1 cellular context compared by ENCODE assay signal in the genomic region with DNA sequence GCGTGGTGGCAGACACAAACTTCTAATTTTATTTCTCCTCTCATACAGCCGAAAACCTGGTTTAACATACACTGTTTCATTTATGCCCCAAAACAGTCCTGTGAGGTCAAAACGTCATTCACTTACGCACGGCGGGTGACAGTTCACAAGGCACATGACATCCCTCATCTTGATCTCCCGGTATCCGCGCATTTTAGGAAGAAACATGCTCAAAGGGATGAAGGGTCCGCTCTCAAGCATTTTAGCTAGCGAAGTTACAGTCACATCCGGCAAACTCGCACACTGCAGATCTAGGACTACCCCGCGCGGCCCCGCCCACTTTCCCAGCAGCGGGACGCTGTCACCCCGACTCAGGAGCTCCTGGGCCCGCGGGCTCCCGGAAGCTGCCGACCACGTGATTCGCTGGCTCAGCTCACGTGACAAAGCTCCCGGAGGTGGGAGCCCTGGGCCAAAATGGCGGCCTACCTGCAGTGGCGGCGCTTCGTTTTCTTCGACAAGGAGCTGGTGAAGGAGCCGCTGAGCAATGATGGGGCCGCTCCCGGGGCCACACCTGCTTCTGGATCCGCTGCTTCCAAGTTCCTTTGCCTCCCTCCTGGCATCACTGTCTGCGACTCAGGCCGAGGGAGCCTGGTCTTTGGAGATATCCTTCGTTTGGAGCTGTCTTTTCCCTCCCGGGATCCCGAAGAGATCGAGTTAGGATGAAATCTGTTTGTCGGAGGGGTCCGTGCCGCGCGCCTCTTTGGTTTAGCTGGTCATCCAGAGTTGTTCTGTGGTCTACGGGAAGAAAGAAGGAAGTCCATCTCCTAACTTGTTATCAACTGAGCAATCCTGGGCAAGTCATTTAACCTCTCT.
TF ChIP-seq lines count a peak whose summit lies in the region.

VPS11 (plus strand) TSS at position 448 of the 852 bp plus-strand sequence; CDS start at position 454, 6 bp downstream.

TF ChIP-seq in Ishikawa, 13 proteins besides CTCF, POLR2A, EP300 and RAD21 (continued from another document):
- no peak for TF ChIP-seq REST (IDR thresholded peaks at IDR 0.05; ENCODE audit: low read depth)
- TF ChIP-seq CEBPB (IDR thresholded peaks at IDR 0.05) = no peak
- TF ChIP-seq EGR1 (IDR thresholded peaks at IDR 0.05) = no peak
